Comparison of ENCODE assay signal across 1 cellular context in genomic region chr10:102644646-102645387, GRCh38.
TF ChIP-seq lines count a peak whose summit lies in the region.

No MANE protein-coding gene starts in this region.

TF ChIP-seq in HepG2, 621 proteins besides CTCF, POLR2A, EP300 and RAD21 (continued from another document and continues in another):
- TF ChIP-seq, protein P1, sequence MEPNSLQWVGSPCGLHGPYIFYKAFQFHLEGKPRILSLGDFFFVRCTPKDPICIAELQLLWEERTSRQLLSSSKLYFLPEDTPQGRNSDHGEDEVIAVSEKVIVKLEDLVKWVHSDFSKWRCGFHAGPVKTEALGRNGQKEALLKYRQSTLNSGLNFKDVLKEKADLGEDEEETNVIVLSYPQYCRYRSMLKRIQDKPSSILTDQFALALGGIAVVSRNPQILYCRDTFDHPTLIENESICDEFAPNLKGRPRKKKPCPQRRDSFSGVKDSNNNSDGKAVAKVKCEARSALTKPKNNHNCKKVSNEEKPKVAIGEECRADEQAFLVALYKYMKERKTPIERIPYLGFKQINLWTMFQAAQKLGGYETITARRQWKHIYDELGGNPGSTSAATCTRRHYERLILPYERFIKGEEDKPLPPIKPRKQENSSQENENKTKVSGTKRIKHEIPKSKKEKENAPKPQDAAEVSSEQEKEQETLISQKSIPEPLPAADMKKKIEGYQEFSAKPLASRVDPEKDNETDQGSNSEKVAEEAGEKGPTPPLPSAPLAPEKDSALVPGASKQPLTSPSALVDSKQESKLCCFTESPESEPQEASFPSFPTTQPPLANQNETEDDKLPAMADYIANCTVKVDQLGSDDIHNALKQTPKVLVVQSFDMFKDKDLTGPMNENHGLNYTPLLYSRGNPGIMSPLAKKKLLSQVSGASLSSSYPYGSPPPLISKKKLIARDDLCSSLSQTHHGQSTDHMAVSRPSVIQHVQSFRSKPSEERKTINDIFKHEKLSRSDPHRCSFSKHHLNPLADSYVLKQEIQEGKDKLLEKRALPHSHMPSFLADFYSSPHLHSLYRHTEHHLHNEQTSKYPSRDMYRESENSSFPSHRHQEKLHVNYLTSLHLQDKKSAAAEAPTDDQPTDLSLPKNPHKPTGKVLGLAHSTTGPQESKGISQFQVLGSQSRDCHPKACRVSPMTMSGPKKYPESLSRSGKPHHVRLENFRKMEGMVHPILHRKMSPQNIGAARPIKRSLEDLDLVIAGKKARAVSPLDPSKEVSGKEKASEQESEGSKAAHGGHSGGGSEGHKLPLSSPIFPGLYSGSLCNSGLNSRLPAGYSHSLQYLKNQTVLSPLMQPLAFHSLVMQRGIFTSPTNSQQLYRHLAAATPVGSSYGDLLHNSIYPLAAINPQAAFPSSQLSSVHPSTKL (CRISPR knock-in tag; IDR thresholded peaks at IDR 0.05), result peak; percentile 75
- TF ChIP-seq ATM (IDR thresholded peaks at IDR 0.05; ENCODE audit: borderline replicate concordance) (no peak), IRX3 (CRISPR knock-in tag; IDR thresholded peaks at IDR 0.05; ENCODE audit: borderline replicate concordance, low read depth) (0 out of 2 replicates have a peak, but pooled peaks have one; percentile 89), HNRNPK (IDR thresholded peaks at IDR 0.05; ENCODE audit: low read depth, low read length, poor library complexity, severe bottlenecking) (no peak), ZBTB38 (CRISPR knock-in tag; IDR thresholded peaks at IDR 0.05) (peak; percentile 78), ZNF547 (CRISPR knock-in tag; IDR thresholded peaks at IDR 0.05) (peak; percentile 92; the same call in 1 of the 2 replicates), BRCA1 (CRISPR knock-in tag; IDR thresholded peaks at IDR 0.05) (peak; percentile 67; the same call in 1 of the 2 replicates), POLR2G (IDR thresholded peaks at IDR 0.05; ENCODE audit: low read depth, low read length) (0 out of 2 replicates have a peak, but pooled peaks have one; percentile 23), PHF5A (CRISPR knock-in tag; IDR thresholded peaks at IDR 0.05; ENCODE audit: low read depth, unreplicated experiment) (peak; percentile 24), TFDP1 (CRISPR knock-in tag; IDR thresholded peaks at IDR 0.05; ENCODE audit: borderline replicate concordance) (peak; percentile 96), TMF1 (CRISPR knock-in tag; IDR thresholded peaks at IDR 0.05; ENCODE audit: low read depth) (peak; percentile 96), TBX3 (IDR thresholded peaks at IDR 0.05; ENCODE audit: borderline replicate concordance) (no peak), JARID2 (CRISPR knock-in tag; IDR thresholded peaks at IDR 0.05; ENCODE audit: insufficient replicate concordance) (peak; percentile 36), ZBTB7A (CRISPR knock-in tag; IDR thresholded peaks at IDR 0.05) (0 out of 2 replicates have a peak, but pooled peaks have one; percentile 5), KMT2A (CRISPR knock-in tag; IDR thresholded peaks at IDR 0.05) (peak; percentile 67), MXD1 (CRISPR knock-in tag; IDR thresholded peaks at IDR 0.05) (peak; percentile 98), ESRRA (CRISPR knock-in tag; IDR thresholded peaks at IDR 0.05; ENCODE audit: low read depth) (peak; percentile 55; the same call in 1 of the 2 replicates), PHB2 (IDR thresholded peaks at IDR 0.05; ENCODE audit: partially characterized antibody) (no peak), SMARCC2 (IDR thresholded peaks at IDR 0.05) (no peak), STAT5B (CRISPR knock-in tag; IDR thresholded peaks at IDR 0.05) (0 out of 2 replicates have a peak, but pooled peaks have one; percentile 24), NRL (CRISPR knock-in tag; IDR thresholded peaks at IDR 0.05; ENCODE audit: borderline replicate concordance) (peak; percentile 90), FOXK2 (IDR thresholded peaks at IDR 0.05) (no peak), FOXK1 (CRISPR knock-in tag; IDR thresholded peaks at IDR 0.05; ENCODE audit: borderline replicate concordance, low read depth) (peak; percentile 56; the same call in 1 of the 2 replicates), HMGA1 (CRISPR knock-in tag; conservative IDR thresholded peaks at IDR 0.05) (no peak), ZNF839 (CRISPR knock-in tag; IDR thresholded peaks at IDR 0.05; ENCODE audit: borderline replicate concordance) (peak; percentile 87), SOX5 (CRISPR knock-in tag; IDR thresholded peaks at IDR 0.05; ENCODE audit: borderline replicate concordance) (peak; percentile 62; the same call in 1 of the 2 replicates), PAF1 (CRISPR knock-in tag; IDR thresholded peaks at IDR 0.05) (0 out of 2 replicates have a peak, but pooled peaks have one; percentile 21), HNRNPLL (IDR thresholded peaks at IDR 0.05; ENCODE audit: low read depth, low read length, poor library complexity, severe bottlenecking) (peak; percentile 8), ARNTL (CRISPR knock-in tag; IDR thresholded peaks at IDR 0.05) (peak; percentile 95), ZSCAN9 (CRISPR knock-in tag; IDR thresholded peaks at IDR 0.05; ENCODE audit: borderline replicate concordance) (peak; percentile 4), KDM2A (CRISPR knock-in tag; IDR thresholded peaks at IDR 0.05; ENCODE audit: borderline replicate concordance, low read depth) (no peak; the same call in none of the 2 replicates), KDM3A (CRISPR knock-in tag; IDR thresholded peaks at IDR 0.05; ENCODE audit: low read depth) (0 out of 2 replicates have a peak, but pooled peaks have one; percentile 62), KLF16 (CRISPR knock-in tag; IDR thresholded peaks at IDR 0.05) (peak; percentile 67 to 98; a peak in 3 of 4 replicates), ZNF414 (CRISPR knock-in tag; IDR thresholded peaks at IDR 0.05) (peak; percentile 23; the same call in 1 of the 2 replicates), ZFY (CRISPR knock-in tag; IDR thresholded peaks at IDR 0.05) (peak; percentile 81), NBN (conservative IDR thresholded peaks at IDR 0.05) (no peak), IRF2 (CRISPR knock-in tag; IDR thresholded peaks at IDR 0.05) (peak; percentile 70), MED8 (CRISPR knock-in tag; IDR thresholded peaks at IDR 0.05; ENCODE audit: insufficient replicate concordance) (peak; percentile 80)
- TF ChIP-seq, protein P2, sequence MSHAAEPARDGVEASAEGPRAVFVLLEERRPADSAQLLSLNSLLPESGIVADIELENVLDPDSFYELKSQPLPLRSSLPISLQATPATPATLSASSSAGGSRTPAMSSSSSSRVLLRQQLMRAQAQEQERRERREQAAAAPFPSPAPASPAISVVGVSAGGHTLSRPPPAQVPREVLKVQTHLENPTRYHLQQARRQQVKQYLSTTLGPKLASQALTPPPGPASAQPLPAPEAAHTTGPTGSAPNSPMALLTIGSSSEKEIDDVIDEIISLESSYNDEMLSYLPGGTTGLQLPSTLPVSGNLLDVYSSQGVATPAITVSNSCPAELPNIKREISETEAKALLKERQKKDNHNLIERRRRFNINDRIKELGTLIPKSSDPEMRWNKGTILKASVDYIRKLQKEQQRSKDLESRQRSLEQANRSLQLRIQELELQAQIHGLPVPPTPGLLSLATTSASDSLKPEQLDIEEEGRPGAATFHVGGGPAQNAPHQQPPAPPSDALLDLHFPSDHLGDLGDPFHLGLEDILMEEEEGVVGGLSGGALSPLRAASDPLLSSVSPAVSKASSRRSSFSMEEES (CRISPR knock-in tag; IDR thresholded peaks at IDR 0.05), result peak; percentile 65; the same call in 1 of the 2 replicates
- TF ChIP-seq, protein P3, sequence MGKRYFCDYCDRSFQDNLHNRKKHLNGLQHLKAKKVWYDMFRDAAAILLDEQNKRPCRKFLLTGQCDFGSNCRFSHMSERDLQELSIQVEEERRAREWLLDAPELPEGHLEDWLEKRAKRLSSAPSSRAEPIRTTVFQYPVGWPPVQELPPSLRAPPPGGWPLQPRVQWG (CRISPR knock-in tag; IDR thresholded peaks at IDR 0.05; ENCODE audit: borderline replicate concordance, low read depth), result no peak
- TF ChIP-seq, protein P4, sequence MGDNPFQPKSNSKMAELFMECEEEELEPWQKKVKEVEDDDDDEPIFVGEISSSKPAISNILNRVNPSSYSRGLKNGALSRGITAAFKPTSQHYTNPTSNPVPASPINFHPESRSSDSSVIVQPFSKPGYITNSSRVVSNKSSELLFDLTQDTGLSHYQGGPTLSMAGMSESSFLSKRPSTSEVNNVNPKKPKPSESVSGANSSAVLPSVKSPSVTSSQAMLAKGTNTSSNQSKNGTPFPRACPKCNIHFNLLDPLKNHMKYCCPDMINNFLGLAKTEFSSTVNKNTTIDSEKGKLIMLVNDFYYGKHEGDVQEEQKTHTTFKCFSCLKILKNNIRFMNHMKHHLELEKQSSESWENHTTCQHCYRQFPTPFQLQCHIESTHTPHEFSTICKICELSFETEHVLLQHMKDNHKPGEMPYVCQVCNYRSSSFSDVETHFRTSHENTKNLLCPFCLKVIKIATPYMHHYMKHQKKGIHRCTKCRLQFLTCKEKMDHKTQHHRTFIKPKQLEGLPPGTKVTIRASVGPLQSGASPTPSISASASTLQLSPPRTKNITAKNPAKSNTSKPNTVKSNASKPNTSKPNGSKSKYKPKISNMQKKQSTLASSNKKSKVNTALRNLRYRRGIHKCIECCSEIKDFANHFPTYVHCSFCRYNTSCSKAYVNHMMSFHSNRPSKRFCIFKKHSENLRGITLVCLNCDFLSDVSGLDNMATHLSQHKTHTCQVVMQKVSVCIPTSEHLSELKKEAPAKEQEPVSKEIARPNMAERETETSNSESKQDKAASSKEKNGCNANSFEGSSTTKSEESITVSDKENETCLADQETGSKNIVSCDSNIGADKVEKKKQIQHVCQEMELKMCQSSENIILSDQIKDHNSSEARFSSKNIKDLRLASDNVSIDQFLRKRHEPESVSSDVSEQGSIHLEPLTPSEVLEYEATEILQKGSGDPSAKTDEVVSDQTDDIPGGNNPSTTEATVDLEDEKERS (CRISPR knock-in tag; IDR thresholded peaks at IDR 0.05), result no peak
- TF ChIP-seq, protein P5, sequence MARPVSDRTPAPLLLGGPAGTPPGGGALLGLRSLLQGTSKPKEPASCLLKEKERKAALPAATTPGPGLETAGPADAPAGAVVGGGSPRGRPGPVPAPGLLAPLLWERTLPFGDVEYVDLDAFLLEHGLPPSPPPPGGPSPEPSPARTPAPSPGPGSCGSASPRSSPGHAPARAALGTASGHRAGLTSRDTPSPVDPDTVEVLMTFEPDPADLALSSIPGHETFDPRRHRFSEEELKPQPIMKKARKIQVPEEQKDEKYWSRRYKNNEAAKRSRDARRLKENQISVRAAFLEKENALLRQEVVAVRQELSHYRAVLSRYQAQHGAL (CRISPR knock-in tag; IDR thresholded peaks at IDR 0.05; ENCODE audit: not compliant biosample characterization), result no peak
- TF ChIP-seq, protein P6, sequence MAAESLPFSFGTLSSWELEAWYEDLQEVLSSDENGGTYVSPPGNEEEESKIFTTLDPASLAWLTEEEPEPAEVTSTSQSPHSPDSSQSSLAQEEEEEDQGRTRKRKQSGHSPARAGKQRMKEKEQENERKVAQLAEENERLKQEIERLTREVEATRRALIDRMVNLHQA (CRISPR knock-in tag; IDR thresholded peaks at IDR 0.05), result no peak
- TF ChIP-seq, protein P7, sequence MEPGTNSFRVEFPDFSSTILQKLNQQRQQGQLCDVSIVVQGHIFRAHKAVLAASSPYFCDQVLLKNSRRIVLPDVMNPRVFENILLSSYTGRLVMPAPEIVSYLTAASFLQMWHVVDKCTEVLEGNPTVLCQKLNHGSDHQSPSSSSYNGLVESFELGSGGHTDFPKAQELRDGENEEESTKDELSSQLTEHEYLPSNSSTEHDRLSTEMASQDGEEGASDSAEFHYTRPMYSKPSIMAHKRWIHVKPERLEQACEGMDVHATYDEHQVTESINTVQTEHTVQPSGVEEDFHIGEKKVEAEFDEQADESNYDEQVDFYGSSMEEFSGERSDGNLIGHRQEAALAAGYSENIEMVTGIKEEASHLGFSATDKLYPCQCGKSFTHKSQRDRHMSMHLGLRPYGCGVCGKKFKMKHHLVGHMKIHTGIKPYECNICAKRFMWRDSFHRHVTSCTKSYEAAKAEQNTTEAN (CRISPR knock-in tag; conservative IDR thresholded peaks at IDR 0.05), result peak; percentile 68; the same call in 1 of the 2 replicates
- TF ChIP-seq, protein P8, sequence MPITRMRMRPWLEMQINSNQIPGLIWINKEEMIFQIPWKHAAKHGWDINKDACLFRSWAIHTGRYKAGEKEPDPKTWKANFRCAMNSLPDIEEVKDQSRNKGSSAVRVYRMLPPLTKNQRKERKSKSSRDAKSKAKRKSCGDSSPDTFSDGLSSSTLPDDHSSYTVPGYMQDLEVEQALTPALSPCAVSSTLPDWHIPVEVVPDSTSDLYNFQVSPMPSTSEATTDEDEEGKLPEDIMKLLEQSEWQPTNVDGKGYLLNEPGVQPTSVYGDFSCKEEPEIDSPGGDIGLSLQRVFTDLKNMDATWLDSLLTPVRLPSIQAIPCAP (CRISPR knock-in tag; IDR thresholded peaks at IDR 0.05; ENCODE audit: low read depth), result peak; percentile 89
- TF ChIP-seq, protein P9, sequence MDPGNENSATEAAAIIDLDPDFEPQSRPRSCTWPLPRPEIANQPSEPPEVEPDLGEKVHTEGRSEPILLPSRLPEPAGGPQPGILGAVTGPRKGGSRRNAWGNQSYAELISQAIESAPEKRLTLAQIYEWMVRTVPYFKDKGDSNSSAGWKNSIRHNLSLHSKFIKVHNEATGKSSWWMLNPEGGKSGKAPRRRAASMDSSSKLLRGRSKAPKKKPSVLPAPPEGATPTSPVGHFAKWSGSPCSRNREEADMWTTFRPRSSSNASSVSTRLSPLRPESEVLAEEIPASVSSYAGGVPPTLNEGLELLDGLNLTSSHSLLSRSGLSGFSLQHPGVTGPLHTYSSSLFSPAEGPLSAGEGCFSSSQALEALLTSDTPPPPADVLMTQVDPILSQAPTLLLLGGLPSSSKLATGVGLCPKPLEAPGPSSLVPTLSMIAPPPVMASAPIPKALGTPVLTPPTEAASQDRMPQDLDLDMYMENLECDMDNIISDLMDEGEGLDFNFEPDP (CRISPR knock-in tag; conservative IDR thresholded peaks at IDR 0.05), result 0 out of 2 replicates have a peak, but pooled peaks have one; percentile 61
